Comparison of ENCODE assay signal across 8 cellular contexts in genomic region chr17:35135322-35135721, GRCh38. TPM values are rescaled to one million over a fixed set of nuclear protein-coding genes. Genes with fewer than 3 reads are reported as not detected.
"Had no signal": no experiment of that assay in that cellular context is flagged by ENCODE, and none has a peak within 500 bp of the region (broad histone marks: within the 10 kb centered on the region; RNA-seq: fewer than 3 reads in every experiment).

No MANE protein-coding gene starts in this region.

- H2AFZ ChIP-seq: GM23338 had no signal

- H3K4me1 Mint-ChIP-seq: GM23338, H9, IgD-negative memory B cell had no signal

- H3K9me3 Mint-ChIP-seq: GM23338, H9, IgD-negative memory B cell had no signal

- H3K4me2 ChIP-seq: GM23338 had no signal

- DNase-seq: H9, HCEC 1CT had no signal

- H3K27me3 Mint-ChIP-seq: IgD-negative memory B cell had no signal

- H3K27ac ChIP-seq: HL-60 had no signal

- H3K4me3 Mint-ChIP-seq: GM23338, H9, IgD-negative memory B cell had no signal

- H3K27ac Mint-ChIP-seq: GM23338, H9, IgD-negative memory B cell had no signal

- ATAC-seq: GM23338, HepG2 had no signal

- H3K4me3 ChIP-seq: GM23338 had no signal

RNA-seq across cellular contexts. Expression of gene UNC45B, which starts 12.3 kb away (rescaled TPM):
- total RNA-seq: HepG2, HT1080 had no signal

RNA-seq across cellular contexts. Expression of gene FNDC8, which starts 13.9 kb away (rescaled TPM):
- total RNA-seq: GM23338, H1, H9, HepG2, HT1080 had no signal

RNA-seq across cellular contexts. Expression of gene SLC35G3, which starts 58.9 kb away (rescaled TPM):
- total RNA-seq: GM23338, H1, H9, HepG2, HT1080 had no signal
